16 cellular contexts compared by ENCODE assay signal in the genomic region with DNA sequence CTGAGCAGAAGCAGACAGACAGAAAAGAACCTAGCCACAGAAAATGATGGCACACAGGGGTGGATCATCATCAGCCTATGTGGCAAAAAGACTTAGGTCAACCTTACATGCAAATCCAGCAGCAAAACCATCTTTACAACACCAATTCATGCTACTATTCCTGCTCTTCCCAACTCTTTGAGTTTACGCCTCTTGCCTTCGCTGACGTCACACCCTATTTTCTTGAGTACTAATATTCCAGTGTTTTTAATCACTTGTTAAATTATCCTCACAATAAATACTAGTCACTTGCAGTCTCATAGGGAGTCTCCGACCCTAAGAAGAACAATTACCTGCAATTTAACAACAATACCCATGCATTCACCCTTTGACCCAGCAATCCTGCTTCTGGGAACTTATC. TPM values are rescaled to one million over a fixed set of nuclear protein-coding genes. Genes with fewer than 3 reads are reported as not detected.
DNase-seq lines count a peak whose midpoint lies in the region; ATAC-seq, FAIRE-seq and TF ChIP-seq lines count a peak whose summit lies in the region.
"Had no signal": no experiment of that assay in that cellular context is flagged by ENCODE, and none has a peak within 500 bp of the region (broad histone marks: within the 10 kb centered on the region; RNA-seq: fewer than 3 reads in every experiment).

No MANE protein-coding gene starts in this region.

- H3K4me3 Mint-ChIP-seq in WTC11 (no peak overlapping the region), nephron progenitor cell (no peak overlapping the region)
- no peak overlapping the region for H3K4me3 Mint-ChIP-seq in activated CD4-positive, alpha-beta T cell treated with anti-CD3 and anti-CD28 coated beads, Interleukin-2, amount 10 ng/mL, durations not matched to agents 24 days and 14 days
- H3K4me3 Mint-ChIP-seq: B cell; CD8-positive, alpha-beta T cell had no signal

- H4K20me1 ChIP-seq in HepG2 (ENCODE audit: insufficient read depth, low read length) = no peaks in the 10 kb centered on the region
- H4K20me1 ChIP-seq: BLaER1 treated with 17β-estradiol and CSF1 and Interleukin-3, amounts not matched to agents 10 nM and 100 nM had no signal

- intact Hi-C loops in HepG2 (cut with micrococcal nuclease; ENCODE audit: unreplicated experiment) = no loop called here
- intact Hi-C loops in right lobe of liver (cut with DNase I) = no loop called here
- intact Hi-C loops in activated CD4-positive, alpha-beta T cell treated with anti-CD3 and anti-CD28 coated beads, Interleukin-2, amount 10 ng/mL, durations not matched to agents 24 days and 14 days (cut with micrococcal nuclease) = no loop called here

- no TSS peak for BruUV-seq in HepG2 (replicated peaks; lab: Mats Ljungman, UMichigan)

- H3K9me3 ChIP-seq in HepG2 (ENCODE audit: low read length) (peaks cover 2% of the 10 kb centered on the region; the same call in 1 of the 2 replicates), right lobe of liver (no peaks in the 10 kb centered on the region), small intestine (ENCODE audit: control insufficient read depth, low read depth) (no peaks in the 10 kb centered on the region)
- H3K9me3 ChIP-seq: HAP-1 had no signal

- H3K9me3 Mint-ChIP-seq in WTC11 (peaks cover 6% of the 10 kb centered on the region), nephron progenitor cell (peaks cover 8% of the 10 kb centered on the region)
- H3K9me3 Mint-ChIP-seq in activated CD4-positive, alpha-beta T cell treated with anti-CD3 and anti-CD28 coated beads, Interleukin-2, amount 10 ng/mL, durations not matched to agents 24 days and 14 days = peaks cover under 1% of the 10 kb centered on the region

- DNase-seq in HepG2 (ENCODE audit: low spot score) (no peak), right lobe of liver (no peak), WTC11 (ENCODE audit: low spot score) (no peak), nephron progenitor cell (no peak), NCI-H2081 (lab: John Stamatoyannopoulos, UW) (no peak), small intestine (no peak)
- no peak for DNase-seq in activated CD4-positive, alpha-beta T cell treated with anti-CD3 and anti-CD28 coated beads, Interleukin-2, amount 10 ng/mL, durations not matched to agents 24 days and 14 days
- DNase-seq: 8988T; Calu3; CD8-positive, alpha-beta T cell; DMS79 treated with DMSO at 0.1 percent for 48 hours; GF-D8; GOT3 had no signal

- H2AFZ ChIP-seq in HepG2 (ENCODE audit: low read length) = no peak overlapping the region

- H3K36me3 Mint-ChIP-seq in WTC11 (no peaks in the 10 kb centered on the region), nephron progenitor cell (ENCODE audit: low read depth) (peaks cover 3% of the 10 kb centered on the region)
- H3K36me3 Mint-ChIP-seq in activated CD4-positive, alpha-beta T cell treated with anti-CD3 and anti-CD28 coated beads, Interleukin-2, amount 10 ng/mL, durations not matched to agents 24 days and 14 days (ENCODE audit: low read depth) = no peaks in the 10 kb centered on the region
- H3K36me3 Mint-ChIP-seq: CD8-positive, alpha-beta T cell had no signal

- in situ Hi-C loops in HepG2 (cut with HindIII; ENCODE audit: extremely low pct_ligation_motif_present, low pct_unique_long_range_greater_than_20kb) = no loop called here

- no peaks in the 10 kb centered on the region for H3K36me3 ChIP-seq in HepG2 (replicated peaks in 1 of 2; ENCODE audit: control insufficient read depth in 1 of 2, insufficient read depth in 2 of 2, low read length in 2 of 2)
- no peaks in the 10 kb centered on the region for H3K36me3 ChIP-seq in right lobe of liver
- no peaks in the 10 kb centered on the region for H3K36me3 ChIP-seq in small intestine (ENCODE audit: control insufficient read depth in 2 of 2, insufficient read depth in 2 of 2, low read length in 2 of 2)
- H3K36me3 ChIP-seq: BLaER1 treated with 17β-estradiol and CSF1 and Interleukin-3, amounts not matched to agents 10 nM and 100 nM; HAP-1 had no signal

- H3K79me2 ChIP-seq in HepG2 (ENCODE audit: insufficient read depth, low read length) = no peaks in the 10 kb centered on the region

- TF ChIP-seq EP300 in HepG2 (IDR thresholded peaks at IDR 0.05; ENCODE audit: low read depth in 2 of 2, low read length in 2 of 2) (no peak), HepG2 (CRISPR knock-in tag; IDR thresholded peaks at IDR 0.05; ENCODE audit: borderline replicate concordance) (no peak)

- ATAC-seq in HepG2 = no peak
- ATAC-seq in right lobe of liver = no peak
- ATAC-seq in WTC11 = no peak
- ATAC-seq: CD8-positive, alpha-beta T cell had no signal

- no peaks in the 10 kb centered on the region for H3K27me3 Mint-ChIP-seq in WTC11 (ENCODE audit: low read depth)
- peaks cover 3% of the 10 kb centered on the region for H3K27me3 Mint-ChIP-seq in nephron progenitor cell (ENCODE audit: low read depth, poor library complexity)
- H3K27me3 Mint-ChIP-seq in activated CD4-positive, alpha-beta T cell treated with anti-CD3 and anti-CD28 coated beads, Interleukin-2, amount 10 ng/mL, durations not matched to agents 24 days and 14 days = peaks cover 36% of the 10 kb centered on the region

- no peak for TF ChIP-seq RAD21 in HepG2 (CRISPR knock-in tag; IDR thresholded peaks at IDR 0.05)

- H3K4me2 ChIP-seq in HepG2 (ENCODE audit: low read depth, low read length) = no peak overlapping the region
- H3K4me2 ChIP-seq: BLaER1 treated with 17β-estradiol and CSF1 and Interleukin-3, amounts not matched to agents 10 nM and 100 nM had no signal

- peak overlapping the region; percentile 19; the same call in 1 of the 2 replicates for H3K27ac Mint-ChIP-seq in WTC11
- H3K27ac Mint-ChIP-seq in nephron progenitor cell = peak overlapping the region; percentile 13
- H3K27ac Mint-ChIP-seq in activated CD4-positive, alpha-beta T cell treated with anti-CD3 and anti-CD28 coated beads, Interleukin-2, amount 10 ng/mL, durations not matched to agents 24 days and 14 days = no peak overlapping the region
- H3K27ac Mint-ChIP-seq: B cell; CD8-positive, alpha-beta T cell had no signal

- 56% methylated on average over 4 of the region's 4 CpGs for WGBS in HepG2 (ENCODE audit: low lambda C conversion rate)
- 52% methylated on average over 4 of the region's 4 CpGs for WGBS in right lobe of liver (ENCODE audit: insufficient coverage, low coverage, low lambda C conversion rate, missing lambda C conversion rate)
- 67 to 85% (median 76%) methylated on average over 4 of the region's 4 CpGs for WGBS in small intestine, 3 donors

- no peak overlapping the region for H3K4me3 ChIP-seq in HepG2 (replicated peaks in 1 of 3; ENCODE audit: insufficient read depth in 1 of 3, low read depth in 2 of 3, low read length in 3 of 3)
- no peak overlapping the region for H3K4me3 ChIP-seq in right lobe of liver
- H3K4me3 ChIP-seq in small intestine (ENCODE audit: low read depth in 1 of 2, low read length in 2 of 2) = no peak overlapping the region
- H3K4me3 ChIP-seq: BLaER1 treated with 17β-estradiol and CSF1 and Interleukin-3, amounts not matched to agents 10 nM and 100 nM; HAP-1 had no signal

- TF ChIP-seq POLR2A in HepG2 (IDR thresholded peaks at IDR 0.05; ENCODE audit: insufficient read depth in 1 of 2, low read depth in 2 of 2, low read length in 2 of 2) (no peak), right lobe of liver (IDR thresholded peaks at IDR 0.05) (no peak)

- H3K27ac ChIP-seq in HepG2 (ENCODE audit: extremely low read length, insufficient read depth, low read length) (no peak overlapping the region), right lobe of liver (no peak overlapping the region), small intestine (ENCODE audit: low read depth in 1 of 2, low read length in 1 of 2) (no peak overlapping the region)
- H3K27ac ChIP-seq: BLaER1 treated with 17β-estradiol and CSF1 and Interleukin-3, amounts not matched to agents 10 nM and 100 nM had no signal

- POLR2A ChIA-PET in HepG2 (lab: Yijun Ruan, JAX) = no interaction called here
- POLR2A ChIA-PET in WTC11 (lab: Charles Lee) = no interaction called here

- H3K9ac ChIP-seq in HepG2 (ENCODE audit: insufficient read depth, low read depth, low read length) = no peak overlapping the region
- H3K9ac ChIP-seq: BLaER1 treated with 17β-estradiol and CSF1 and Interleukin-3, amounts not matched to agents 10 nM and 100 nM had no signal

- H3K4me1 Mint-ChIP-seq in WTC11 (peaks cover 31% of the 10 kb centered on the region), nephron progenitor cell (peaks cover 50% of the 10 kb centered on the region)
- peaks cover 9% of the 10 kb centered on the region for H3K4me1 Mint-ChIP-seq in activated CD4-positive, alpha-beta T cell treated with anti-CD3 and anti-CD28 coated beads, Interleukin-2, amount 10 ng/mL, durations not matched to agents 24 days and 14 days

- TF ChIP-seq CTCF in HepG2 (CRISPR knock-in tag; IDR thresholded peaks at IDR 0.05) (no peak), right lobe of liver (IDR thresholded peaks at IDR 0.05) (no peak), WTC11 (IDR thresholded peaks at IDR 0.05) (no peak), nephron progenitor cell (IDR thresholded peaks at IDR 0.05) (no peak)

- FAIRE-seq in HepG2 (lab: Jason Lieb, UNC) = no peak
- no peak for FAIRE-seq in small intestine (lab: Jason Lieb, UNC)

- H3K27me3 ChIP-seq in HepG2 (ENCODE audit: control insufficient read depth in 1 of 2, insufficient read depth in 2 of 2, low read length in 2 of 2) (no peaks in the 10 kb centered on the region; a peak in 1 of 5 replicates), right lobe of liver (no peaks in the 10 kb centered on the region), small intestine (ENCODE audit: control insufficient read depth in 2 of 2, insufficient read depth in 2 of 2, low read length in 2 of 2) (no peaks in the 10 kb centered on the region)
- H3K27me3 ChIP-seq: BLaER1 treated with 17β-estradiol and CSF1 and Interleukin-3, amounts not matched to agents 10 nM and 100 nM had no signal

- H3K4me1 ChIP-seq in HepG2 (ENCODE audit: insufficient read depth, low read length) (peaks cover 7% of the 10 kb centered on the region; the same call in 1 of the 2 replicates), right lobe of liver (peaks cover 0 to 6% (median 1%) of the 10 kb centered on the region in 4 donors), small intestine (ENCODE audit: control insufficient read depth in 2 of 2, insufficient read depth in 1 of 2, low read depth in 1 of 2, low read length in 1 of 2) (no peaks in the 10 kb centered on the region)
- H3K4me1 ChIP-seq: HAP-1 had no signal

- CTCF ChIA-PET in HepG2 (lab: Yijun Ruan, JAX; ENCODE audit: low intra/inter-chr PET ratio, low total read pairs) = interaction anchor here (2.5 to 3.4 kb wide), 3 partner anchors 137 to 455 kb away, joined by 14 to 44 read pairs (median 18); no protein-coding TSS in a partner anchor
- CTCF ChIA-PET in WTC11 (lab: Charles Lee) = interaction anchor here (0.6 to 1.6 kb wide), 3 partner anchors 100 to 138 kb away, joined by 3 to 10 read pairs (median 5); no protein-coding TSS in a partner anchor

RNA-seq across cellular contexts. Expression of a gene that starts 6.0 kb away (rescaled TPM):
- total RNA-seq in HepG2 (2016; rRNA removed; fragmentation: Illumina TruSeq; extraction: Trizol) (117 and 169 TPM in 2 replicates), right lobe of liver (10 to 100 TPM; 33.1 to 41.9 (median 35.9) TPM), WTC11 (2021) (89.8 to 105 TPM (median 92.0 TPM) in 3 replicates)
- 28.9 and 32.9 TPM in 2 replicates for total RNA-seq in HepG2 (2016; cell fraction: cytosol; rRNA removed; fragmentation: Illumina TruSeq; extraction: Trizol; ENCODE audit: low read depth)
- 117 and 163 TPM in 2 replicates for total RNA-seq in HepG2 (2016; cell fraction: insoluble cytoplasmic fraction; rRNA removed; fragmentation: Illumina TruSeq; extraction: Trizol)
- 33.9 and 40.8 TPM in 2 replicates for total RNA-seq in HepG2 (2016; cell fraction: membrane; rRNA removed; fragmentation: Illumina TruSeq; extraction: Trizol)
- total RNA-seq in HepG2 (2016; cell fraction: nucleus; rRNA removed; fragmentation: Illumina TruSeq; extraction: Trizol) = 62.8 and 65.3 TPM in 2 replicates
- polyA plus RNA-seq in HepG2 (2011; rRNA removed) (31.1 and 36.8 TPM in 2 replicates), small intestine (10 to 100 TPM; 51.4 to 65.2 (median 51.9) TPM)
- 22.6 and 25.6 TPM in 2 replicates for polyA plus RNA-seq in HepG2 (2011; cell fraction: cytosol; rRNA removed)
- 36.5 and 41.5 TPM in 2 replicates for polyA plus RNA-seq in HepG2 (2011; cell fraction: nucleus; rRNA removed)
- 52.7 and 65.4 TPM in 2 replicates for polyA plus RNA-seq in HepG2 (2012)
- 21.9 and 22.5 TPM in 2 replicates for polyA plus RNA-seq in HepG2 (2016; cell fraction: cytosol; fragmentation: Illumina TruSeq; extraction: Trizol; ENCODE audit: low read depth)
- 148 and 154 TPM in 2 replicates for polyA plus RNA-seq in HepG2 (2016; cell fraction: insoluble cytoplasmic fraction; fragmentation: Illumina TruSeq; extraction: Trizol; ENCODE audit: low read depth)
- polyA plus RNA-seq in HepG2 (2016; cell fraction: membrane; fragmentation: Illumina TruSeq; extraction: Trizol; ENCODE audit: low read depth) = 23.8 and 24.7 TPM in 2 replicates
- 69.9 and 70.7 TPM in 2 replicates for polyA plus RNA-seq in HepG2 (2016; cell fraction: nucleus; fragmentation: Illumina TruSeq; extraction: Trizol; ENCODE audit: insufficient read depth, low read depth)
- 17.4 and 28.2 TPM in 2 replicates for polyA minus RNA-seq in HepG2 (2011; rRNA and poly(A)+ RNA removed; ENCODE audit: low replicate concordance)
- polyA minus RNA-seq in HepG2 (2011; cell fraction: cytosol; rRNA and poly(A)+ RNA removed) = 21.1 and 22.2 TPM in 2 replicates
- 76.8 and 80.5 TPM in 2 replicates for polyA minus RNA-seq in HepG2 (2011; cell fraction: nucleus; rRNA and poly(A)+ RNA removed)
- total RNA-seq in activated CD4-positive, alpha-beta T cell treated with anti-CD3 and anti-CD28 coated beads, Interleukin-2, amount 10 ng/mL, durations not matched to agents 24 days and 14 days = 141 and 146 TPM in 2 replicates
